Comparison of ENCODE assay signal across 20 cellular contexts in genomic region chr18:50909261-50909660, GRCh38. TPM values are rescaled to one million over a fixed set of nuclear protein-coding genes. Genes with fewer than 3 reads are reported as not detected.
DNase-seq lines count a peak whose midpoint lies in the region; ATAC-seq and TF ChIP-seq lines count a peak whose summit lies in the region.
"Had no signal": no experiment of that assay in that cellular context is flagged by ENCODE, and none has a peak within 500 bp of the region (broad histone marks: within the 10 kb centered on the region; RNA-seq: fewer than 3 reads in every experiment).

No MANE protein-coding gene starts in this region.

- H3K4me1 Mint-ChIP-seq in activated CD4-positive, alpha-beta memory T cell treated with anti-CD3 and anti-CD28 coated beads, Interleukin-2, amount 10 ng/mL, durations not matched to agents 7 days and 5 days = peaks cover 14% of the 10 kb centered on the region
- H3K4me1 Mint-ChIP-seq in activated CD4-positive, alpha-beta memory T cell treated with anti-CD3 and anti-CD28 coated beads for 36 hours (ENCODE audit: low read depth) = peaks cover 13% of the 10 kb centered on the region
- H3K4me1 Mint-ChIP-seq in stimulated activated naive CD8-positive, alpha-beta T cell treated with anti-CD3 and anti-CD28 coated beads, Interleukin-15, Interleukin-2, amounts not matched to agents 100 ng/mL and 50 ng/mL, for 24 hours (ENCODE audit: low read depth) = peaks cover 17% of the 10 kb centered on the region
- H3K4me1 Mint-ChIP-seq in WTC11 = no peaks in the 10 kb centered on the region
- H3K4me1 Mint-ChIP-seq: H9 had no signal

- H3K4me3 Mint-ChIP-seq in activated CD4-positive, alpha-beta memory T cell treated with anti-CD3 and anti-CD28 coated beads, Interleukin-2, amount 10 ng/mL, durations not matched to agents 7 days and 5 days = no peak overlapping the region
- no peak overlapping the region for H3K4me3 Mint-ChIP-seq in activated CD4-positive, alpha-beta memory T cell treated with anti-CD3 and anti-CD28 coated beads for 36 hours
- H3K4me3 Mint-ChIP-seq in stimulated activated naive CD8-positive, alpha-beta T cell treated with anti-CD3 and anti-CD28 coated beads, Interleukin-15, Interleukin-2, amounts not matched to agents 100 ng/mL and 50 ng/mL, for 24 hours = no peak overlapping the region
- H3K4me3 Mint-ChIP-seq in WTC11 = no peak overlapping the region
- H3K4me3 Mint-ChIP-seq: H9, HFFc6 had no signal

- no peak for TF ChIP-seq CTCF in WTC11 (IDR thresholded peaks at IDR 0.05)

- no peaks in the 10 kb centered on the region for H3K27me3 Mint-ChIP-seq in activated CD4-positive, alpha-beta memory T cell treated with anti-CD3 and anti-CD28 coated beads, Interleukin-2, amount 10 ng/mL, durations not matched to agents 7 days and 5 days
- H3K27me3 Mint-ChIP-seq in activated CD4-positive, alpha-beta memory T cell treated with anti-CD3 and anti-CD28 coated beads for 36 hours = no peaks in the 10 kb centered on the region
- no peaks in the 10 kb centered on the region for H3K27me3 Mint-ChIP-seq in stimulated activated naive CD8-positive, alpha-beta T cell treated with anti-CD3 and anti-CD28 coated beads, Interleukin-15, Interleukin-2, amounts not matched to agents 100 ng/mL and 50 ng/mL, for 24 hours
- no peaks in the 10 kb centered on the region for H3K27me3 Mint-ChIP-seq in WTC11 (ENCODE audit: low read depth)

- peaks cover 5% of the 10 kb centered on the region for H3K9me3 Mint-ChIP-seq in activated CD4-positive, alpha-beta memory T cell treated with anti-CD3 and anti-CD28 coated beads, Interleukin-2, amount 10 ng/mL, durations not matched to agents 7 days and 5 days
- peaks cover 5% of the 10 kb centered on the region for H3K9me3 Mint-ChIP-seq in activated CD4-positive, alpha-beta memory T cell treated with anti-CD3 and anti-CD28 coated beads for 36 hours
- H3K9me3 Mint-ChIP-seq in stimulated activated naive CD8-positive, alpha-beta T cell treated with anti-CD3 and anti-CD28 coated beads, Interleukin-15, Interleukin-2, amounts not matched to agents 100 ng/mL and 50 ng/mL, for 24 hours = peaks cover 4% of the 10 kb centered on the region
- H3K9me3 Mint-ChIP-seq in WTC11 = peaks cover 21% of the 10 kb centered on the region
- H3K9me3 Mint-ChIP-seq: HFFc6 had no signal

- H3K36me3 Mint-ChIP-seq in activated CD4-positive, alpha-beta memory T cell treated with anti-CD3 and anti-CD28 coated beads, Interleukin-2, amount 10 ng/mL, durations not matched to agents 7 days and 5 days (ENCODE audit: low read depth) = peaks cover 82% of the 10 kb centered on the region
- H3K36me3 Mint-ChIP-seq in activated CD4-positive, alpha-beta memory T cell treated with anti-CD3 and anti-CD28 coated beads for 36 hours = peaks cover 49% of the 10 kb centered on the region
- peaks cover 83% of the 10 kb centered on the region for H3K36me3 Mint-ChIP-seq in stimulated activated naive CD8-positive, alpha-beta T cell treated with anti-CD3 and anti-CD28 coated beads, Interleukin-15, Interleukin-2, amounts not matched to agents 100 ng/mL and 50 ng/mL, for 24 hours (ENCODE audit: low read depth)
- peaks cover 52% of the 10 kb centered on the region for H3K36me3 Mint-ChIP-seq in WTC11

- intact Hi-C loops in activated CD4-positive, alpha-beta memory T cell treated with anti-CD3 and anti-CD28 coated beads for 36 hours (cut with micrococcal nuclease) = no loop called here

- H3K27ac Mint-ChIP-seq in activated CD4-positive, alpha-beta memory T cell treated with anti-CD3 and anti-CD28 coated beads, Interleukin-2, amount 10 ng/mL, durations not matched to agents 7 days and 5 days = peak overlapping the region; percentile 61
- H3K27ac Mint-ChIP-seq in activated CD4-positive, alpha-beta memory T cell treated with anti-CD3 and anti-CD28 coated beads for 36 hours = no peak overlapping the region
- H3K27ac Mint-ChIP-seq in stimulated activated naive CD8-positive, alpha-beta T cell treated with anti-CD3 and anti-CD28 coated beads, Interleukin-15, Interleukin-2, amounts not matched to agents 100 ng/mL and 50 ng/mL, for 24 hours = peak overlapping the region; percentile 6
- H3K27ac Mint-ChIP-seq in WTC11 = peak overlapping the region; percentile 28; the same call in 1 of the 2 replicates
- H3K27ac Mint-ChIP-seq: HFFc6 had no signal

- POLR2A ChIA-PET in activated CD4-positive, alpha-beta memory T cell treated with anti-CD3 and anti-CD28 coated beads, Interleukin-2, amount 10 ng/mL, durations not matched to agents 7 days and 5 days (lab: Charles Lee) = interaction anchor here (1.6 kb wide), 1 partner anchor 28 kb away, joined by 3 read pairs; no protein-coding TSS in a partner anchor
- POLR2A ChIA-PET in activated CD4-positive, alpha-beta memory T cell treated with anti-CD3 and anti-CD28 coated beads for 36 hours (lab: Charles Lee) = no interaction called here
- POLR2A ChIA-PET in WTC11 (lab: Charles Lee) = no interaction called here

- ATAC-seq in stimulated activated naive CD8-positive, alpha-beta T cell treated with anti-CD3 and anti-CD28 coated beads, Interleukin-15, Interleukin-2, amounts not matched to agents 100 U/mL and 50 U/mL, for 24 hours = no peak
- no peak for ATAC-seq in WTC11
- ATAC-seq: GM12878 had no signal

- no peak for DNase-seq in activated CD4-positive, alpha-beta memory T cell treated with anti-CD3 and anti-CD28 coated beads, Interleukin-2, amount 10 ng/mL, durations not matched to agents 7 days and 5 days
- DNase-seq in activated CD4-positive, alpha-beta memory T cell treated with anti-CD3 and anti-CD28 coated beads for 36 hours = no peak
- DNase-seq in stimulated activated naive CD8-positive, alpha-beta T cell treated with anti-CD3 and anti-CD28 coated beads, Interleukin-15, Interleukin-2, amounts not matched to agents 100 U/mL and 50 U/mL, for 24 hours = no peak
- DNase-seq in WTC11 (ENCODE audit: low spot score) (no peak), SW 1271 (lab: John Stamatoyannopoulos, UW) (no peak), NCI-H510A (lab: John Stamatoyannopoulos, UW) (no peak)
- DNase-seq: COR-L47, DND-41, H9, HFFc6, Karpas-422, NCI-H1048, NCI-H1417 treated with DMSO at 0.1 percent for 48 hours, NCI-H187, NCI-H446, NCI-H526 treated with DMSO at 0.1 percent for 48 hours, OCI-M1, SJCRH30 had no signal

- CTCF ChIA-PET in activated CD4-positive, alpha-beta memory T cell treated with anti-CD3 and anti-CD28 coated beads, Interleukin-2, amount 10 ng/mL, durations not matched to agents 7 days and 5 days (lab: Charles Lee) = interaction anchor here (0.6 kb wide), 1 partner anchor 759 kb away, joined by 3 read pairs; no protein-coding TSS in a partner anchor
- CTCF ChIA-PET in activated CD4-positive, alpha-beta memory T cell treated with anti-CD3 and anti-CD28 coated beads for 36 hours (lab: Charles Lee) = no interaction called here
- CTCF ChIA-PET in WTC11 (lab: Charles Lee) = no interaction called here

TF ChIP-seq in WTC11, 78 proteins besides CTCF, POLR2A, EP300 and RAD21 (continues in another document):
- no peak for TF ChIP-seq NR2C2 (CRISPR knock-in tag; IDR thresholded peaks at IDR 0.05)
- no peak for TF ChIP-seq CREM (CRISPR knock-in tag; IDR thresholded peaks at IDR 0.05)
- TF ChIP-seq, protein P1, sequence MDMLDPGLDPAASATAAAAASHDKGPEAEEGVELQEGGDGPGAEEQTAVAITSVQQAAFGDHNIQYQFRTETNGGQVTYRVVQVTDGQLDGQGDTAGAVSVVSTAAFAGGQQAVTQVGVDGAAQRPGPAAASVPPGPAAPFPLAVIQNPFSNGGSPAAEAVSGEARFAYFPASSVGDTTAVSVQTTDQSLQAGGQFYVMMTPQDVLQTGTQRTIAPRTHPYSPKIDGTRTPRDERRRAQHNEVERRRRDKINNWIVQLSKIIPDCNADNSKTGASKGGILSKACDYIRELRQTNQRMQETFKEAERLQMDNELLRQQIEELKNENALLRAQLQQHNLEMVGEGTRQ (CRISPR knock-in tag; IDR thresholded peaks at IDR 0.05) = no peak
- no peak for TF ChIP-seq SP1 (CRISPR knock-in tag; conservative IDR thresholded peaks at IDR 0.05)
- TF ChIP-seq, protein P2, sequence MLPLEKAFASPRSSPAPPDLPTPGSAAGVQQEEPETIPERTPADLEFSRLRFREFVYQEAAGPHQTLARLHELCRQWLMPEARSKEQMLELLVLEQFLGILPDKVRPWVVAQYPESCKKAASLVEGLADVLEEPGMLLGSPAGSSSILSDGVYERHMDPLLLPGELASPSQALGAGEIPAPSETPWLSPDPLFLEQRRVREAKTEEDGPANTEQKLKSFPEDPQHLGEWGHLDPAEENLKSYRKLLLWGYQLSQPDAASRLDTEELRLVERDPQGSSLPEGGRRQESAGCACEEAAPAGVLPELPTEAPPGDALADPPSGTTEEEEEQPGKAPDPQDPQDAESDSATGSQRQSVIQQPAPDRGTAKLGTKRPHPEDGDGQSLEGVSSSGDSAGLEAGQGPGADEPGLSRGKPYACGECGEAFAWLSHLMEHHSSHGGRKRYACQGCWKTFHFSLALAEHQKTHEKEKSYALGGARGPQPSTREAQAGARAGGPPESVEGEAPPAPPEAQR (CRISPR knock-in tag; IDR thresholded peaks at IDR 0.05) = no peak
- TF ChIP-seq, protein P3, sequence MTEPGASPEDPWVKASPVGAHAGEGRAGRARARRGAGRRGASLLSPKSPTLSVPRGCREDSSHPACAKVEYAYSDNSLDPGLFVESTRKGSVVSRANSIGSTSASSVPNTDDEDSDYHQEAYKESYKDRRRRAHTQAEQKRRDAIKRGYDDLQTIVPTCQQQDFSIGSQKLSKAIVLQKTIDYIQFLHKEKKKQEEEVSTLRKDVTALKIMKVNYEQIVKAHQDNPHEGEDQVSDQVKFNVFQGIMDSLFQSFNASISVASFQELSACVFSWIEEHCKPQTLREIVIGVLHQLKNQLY (CRISPR knock-in tag; IDR thresholded peaks at IDR 0.05) = no peak
- TF ChIP-seq ZNF138 (CRISPR knock-in tag; conservative IDR thresholded peaks at IDR 0.05) = no peak
- no peak for TF ChIP-seq JAZF1 (CRISPR knock-in tag; IDR thresholded peaks at IDR 0.05)
- TF ChIP-seq NFATC4 (CRISPR knock-in tag; IDR thresholded peaks at IDR 0.05) = no peak

RNA-seq across cellular contexts. Expression of gene ME2, which starts 30.3 kb away (rescaled TPM):
- total RNA-seq in activated CD4-positive, alpha-beta memory T cell treated with anti-CD3 and anti-CD28 coated beads, Interleukin-2, amount 10 ng/mL, durations not matched to agents 7 days and 5 days = 10 to 100 TPM; 71.8 to 73.6 TPM
- total RNA-seq in activated CD4-positive, alpha-beta memory T cell treated with anti-CD3 and anti-CD28 coated beads for 36 hours = 100 to 1,000 TPM; 111 to 115 TPM
- 51.9 to 57.0 TPM (median 53.5 TPM) in 3 replicates for total RNA-seq in WTC11 (2021)

RNA-seq across cellular contexts. Expression of gene ELAC1, which starts 58.6 kb away (rescaled TPM):
- total RNA-seq in activated CD4-positive, alpha-beta memory T cell treated with anti-CD3 and anti-CD28 coated beads, Interleukin-2, amount 10 ng/mL, durations not matched to agents 7 days and 5 days = 1 to 10 TPM; 5.9 to 7.3 TPM
- total RNA-seq in activated CD4-positive, alpha-beta memory T cell treated with anti-CD3 and anti-CD28 coated beads for 36 hours = 1 to 10 TPM; 4.7 to 5.9 TPM
- 3.9 to 4.3 TPM (median 4.0 TPM) in 3 replicates for total RNA-seq in WTC11 (2021)
